ENCODE assay signal across 10 cellular contexts in genomic region chr21:37642493-37642892, GRCh38.
A peak's percentile ranks its signal among the peaks of the same experiment; 100 is the strongest.
DNase-seq lines count a peak whose midpoint lies in the region; ATAC-seq and TF ChIP-seq lines count a peak whose summit lies in the region.
"Had no signal": no experiment of that assay in that cellular context is flagged by ENCODE, and none has a peak within 500 bp of the region (broad histone marks: within the 10 kb centered on the region; RNA-seq: fewer than 3 reads in every experiment).

No MANE protein-coding gene starts in this region.

- no peak for ATAC-seq in HG03469 (IDR thresholded peaks at IDR 0.05; ENCODE audit: unreplicated experiment)
- ATAC-seq in right cardiac atrium: no peak

- TF ChIP-seq CTCF in Calu3 (IDR thresholded peaks at IDR 0.05; ENCODE audit: unreplicated experiment) (no peak), HFF-Myc (IDR thresholded peaks at IDR 0.05; ENCODE audit: low read depth, low read length, missing control alignments) (peak; percentile 11)

- H3K36me3 Mint-ChIP-seq in Calu3 (ENCODE audit: insufficient read depth, unreplicated experiment): no peaks in the 10 kb centered on the region

- H3K4me3 ChIP-seq in HFF-Myc (replicated peaks; ENCODE audit: low read depth, low read length) (no peak overlapping the region), right cardiac atrium (ENCODE audit: low read length) (no peak overlapping the region)
- H3K4me3 ChIP-seq: cardiac muscle cell, skin epidermis had no signal

- BruUV-seq in Calu3 (replicated peaks; lab: Mats Ljungman, UMichigan): no TSS peak

- H3K4me1 Mint-ChIP-seq in Calu3 (ENCODE audit: low read depth, unreplicated experiment): peaks cover 39% of the 10 kb centered on the region

- no peaks in the 10 kb centered on the region for H3K27me3 ChIP-seq in right cardiac atrium (ENCODE audit: control insufficient read depth, insufficient read depth)
- H3K27me3 ChIP-seq: cardiac muscle cell had no signal

- CTCF ChIA-PET in Calu3 (lab: Charles Lee): interaction anchor here (0.6 to 1.1 kb wide), 3 partner anchors 79 to 445 kb away, joined by 3 to 4 read pairs (median 4); no protein-coding TSS in a partner anchor

- peaks cover 2% of the 10 kb centered on the region for H3K9me3 ChIP-seq in right cardiac atrium (ENCODE audit: control insufficient read depth, low read length)

- peak; percentile 37 for DNase-seq in Calu3
- no peak for DNase-seq in HFF-Myc (ENCODE audit: extremely low read depth, low read depth)
- DNase-seq in T-helper 9 cell: peak; percentile 6
- DNase-seq in left kidney (ENCODE audit: low read depth, low spot score): peak; percentile 46
- DNase-seq in retina: no peak
- no peak for DNase-seq in GOT3 (lab: John Stamatoyannopoulos, UW)
- no peak for DNase-seq in right cardiac atrium

- peak overlapping the region; percentile 30 for H3K27ac Mint-ChIP-seq in Calu3 (ENCODE audit: unreplicated experiment)

- no peaks in the 10 kb centered on the region for H3K27me3 Mint-ChIP-seq in Calu3 (ENCODE audit: unreplicated experiment)

- intact Hi-C loops in Calu3 (cut with micrococcal nuclease; ENCODE audit: unreplicated experiment) (loop anchor here (2.0 kb wide), 2 partner anchors 146 to 422 kb away; no protein-coding TSS in a partner anchor), right cardiac atrium (cut with DNase I) (no loop called here)

- H3K4me3 Mint-ChIP-seq in Calu3 (ENCODE audit: low read depth, unreplicated experiment): no peak overlapping the region

- peaks cover 4% of the 10 kb centered on the region for H3K9me3 Mint-ChIP-seq in Calu3 (ENCODE audit: low read depth, unreplicated experiment)

- H3K4me1 ChIP-seq in right cardiac atrium (ENCODE audit: control insufficient read depth, insufficient read depth, low read length): no peaks in the 10 kb centered on the region

- H3K27ac ChIP-seq in right cardiac atrium (ENCODE audit: low read length): no peak overlapping the region
- H3K27ac ChIP-seq: cardiac muscle cell, skin epidermis had no signal

- WGBS in right cardiac atrium: 60% methylated on average over 3 of the region's 3 CpGs

Comparison
In these comparisons a context has a peak if more than half of its experiments do, and no peak if none do; other contexts are left out.
1. DNase-seq: peak in Calu3 (single experiment), T-helper 9 cell (single experiment) and left kidney (single experiment); none in HFF-Myc (single experiment), retina (single experiment), GOT3 (single experiment) and right cardiac atrium (0 of 3).